9 cellular contexts compared by ENCODE assay signal in the genomic region with DNA sequence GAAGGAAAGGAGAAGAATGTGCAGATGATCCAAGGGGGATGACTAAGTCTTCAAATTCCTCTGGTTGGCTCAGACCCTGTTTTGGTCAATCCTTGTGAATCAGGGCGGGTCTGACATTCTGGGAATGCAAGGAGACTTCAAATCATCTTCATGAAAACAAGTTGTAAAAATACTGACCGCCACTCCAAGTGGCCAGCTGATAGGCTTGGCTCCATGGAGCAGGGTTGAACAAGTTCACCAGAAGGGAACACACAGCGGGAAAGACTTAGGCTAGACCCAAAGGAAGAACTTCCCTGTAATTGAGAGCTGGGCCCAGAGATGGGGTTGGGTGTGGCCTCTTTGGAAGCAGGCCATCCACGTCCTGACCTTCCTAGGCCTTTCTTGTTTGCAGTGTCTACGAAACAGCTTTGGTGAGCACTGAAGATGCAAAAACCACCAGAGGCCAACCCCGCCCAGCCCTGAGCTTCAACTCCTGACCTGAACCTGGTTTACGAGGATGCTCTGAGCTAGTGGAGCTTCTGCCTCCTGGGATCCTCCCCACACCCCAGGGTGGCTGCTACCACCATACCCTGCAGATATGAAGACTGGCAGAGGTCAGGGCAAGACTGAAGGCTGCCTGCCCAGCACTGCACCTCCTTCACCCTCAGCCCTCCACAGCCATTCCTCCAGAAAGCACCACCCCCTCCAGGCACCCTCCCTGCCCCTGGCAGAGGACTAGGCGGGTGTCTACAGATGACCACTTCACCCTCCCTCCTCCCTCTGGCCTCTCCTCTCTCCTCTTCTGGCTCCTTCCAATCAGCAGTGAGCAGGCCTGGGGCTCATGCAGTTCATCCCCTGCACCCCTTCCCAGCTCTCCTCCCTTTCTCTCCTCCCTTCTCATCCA. TPM values are rescaled to one million over a fixed set of nuclear protein-coding genes. Genes with fewer than 3 reads are reported as not detected.
DNase-seq lines count a peak whose midpoint lies in the region; ATAC-seq, FAIRE-seq and TF ChIP-seq lines count a peak whose summit lies in the region.
"Had no signal": no experiment of that assay in that cellular context is flagged by ENCODE, and none has a peak within 500 bp of the region (broad histone marks: within the 10 kb centered on the region; RNA-seq: fewer than 3 reads in every experiment).

No MANE protein-coding gene starts in this region.

- no peaks in the 10 kb centered on the region; the same call in 1 of the 2 replicates for H3K36me3 ChIP-seq in BJ (ENCODE audit: control insufficient read depth, insufficient read depth, low read length)
- H3K36me3 ChIP-seq in SJSA1 = no peaks in the 10 kb centered on the region
- no peaks in the 10 kb centered on the region for H3K36me3 ChIP-seq in pancreas

- 0 out of 2 replicates have a peak, but pooled peaks cover 1% of the 10 kb centered on the region for H3K27me3 ChIP-seq in BJ (ENCODE audit: control insufficient read depth, insufficient read depth, low read length)
- no peaks in the 10 kb centered on the region for H3K27me3 ChIP-seq in SJSA1 (replicated peaks)
- no peaks in the 10 kb centered on the region for H3K27me3 ChIP-seq in pancreas

- WGBS in pancreas, 2 donors = 82 to 86% methylated on average over 8 of the region's 8 CpGs

- intact Hi-C loops in pancreas (cut with DNase I) = no loop called here

- H3K9me3 ChIP-seq in SJSA1 (replicated peaks) (no peaks in the 10 kb centered on the region), pancreas (no peaks in the 10 kb centered on the region)

- H3K27ac ChIP-seq in SJSA1 (peak overlapping the region; percentile 48), pancreas (no peak overlapping the region)
- H3K27ac ChIP-seq: HL-60 had no signal

- peaks cover 17% of the 10 kb centered on the region for H3K4me1 ChIP-seq in SJSA1 (replicated peaks)
- H3K4me1 ChIP-seq in pancreas = no peaks in the 10 kb centered on the region

- CTCF ChIA-PET in BJ (lab: Yijun Ruan, JAX) = interaction anchor here (0.9 to 3.0 kb wide), 6 partner anchors 10 to 111 kb away, joined by 3 to 11 read pairs (median 4); partner anchors contain the start of gene GDPD5

- POLR2A ChIA-PET in BJ (lab: Charles Lee) = interaction anchor here (0.5 to 1.4 kb wide), 2 partner anchors 31 to 64 kb away, joined by 3 to 4 read pairs; no protein-coding TSS in a partner anchor

- DNase-seq in BJ (ENCODE audit: low read depth) (peak; percentile 98), SJSA1 (ENCODE audit: low read depth in 1 of 2, low spot score in 2 of 2) (peak; percentile 65 to 70), fibroblast of peridontal ligament (ENCODE audit: extremely low read depth) (peak; percentile 98), pancreas (no peak), cerebellar nuclear complex (lab: John Stamatoyannopoulos, UW) (no peak)
- DNase-seq in stimulated activated naive CD4-positive, alpha-beta T cell treated with Interleukin-2 at 50 U/mL for 16 hours (lab: John Stamatoyannopoulos, UW) = no peak
- DNase-seq in activated T-cell treated with anti-CD3 and anti-CD28 coated beads, Interleukin-2, amount 50 U/mL, for 1 hour = no peak

- peak in 3 of 4 donors; percentile 35 to 63 (median 62) for ATAC-seq in pancreas
- no peak for ATAC-seq in HG03457 (IDR thresholded peaks at IDR 0.05; ENCODE audit: unreplicated experiment)

- no peak overlapping the region for H3K4me3 ChIP-seq in BJ (ENCODE audit: low read depth, low read length)
- no peak overlapping the region for H3K4me3 ChIP-seq in SJSA1
- H3K4me3 ChIP-seq in pancreas = no peak overlapping the region

- no peak for FAIRE-seq in pancreas (lab: Jason Lieb, UNC)

- TF ChIP-seq CTCF in BJ (IDR thresholded peaks at IDR 0.05; ENCODE audit: insufficient read depth, low read depth, low read length) (no peak), pancreas (IDR thresholded peaks at IDR 0.05) (no peak)

RNA-seq across cellular contexts. Expression of gene GDPD5, which starts 26.1 kb away (rescaled TPM):
- 5.0 and 7.7 TPM in 2 replicates for polyA plus RNA-seq in BJ (2011; rRNA removed)
- polyA minus RNA-seq in BJ (2011; rRNA and poly(A)+ RNA removed) = 12.0 and 14.4 TPM in 2 replicates
- total RNA-seq in SJSA1 (2014; rRNA removed; shearing (Covaris generic)) = 2.5 and 4.9 TPM in 2 replicates
- total RNA-seq in pancreas = 10 to 100 TPM; 24.3 to 72.7 (median 31.8) TPM
- polyA plus RNA-seq in pancreas = 10 to 100 TPM; 33.4 to 92.9 TPM

Comparison
In these comparisons a context has a peak if more than half of its experiments do, and no peak if none do; other contexts are left out.
1. DNase-seq: peak in BJ (single experiment), SJSA1 (2 of 2) and fibroblast of peridontal ligament (single experiment); none in pancreas (0 of 6), cerebellar nuclear complex (0 of 2), stimulated activated naive CD4-positive, alpha-beta T cell treated with Interleukin-2 at 50 U/mL for 16 hours (single experiment) and activated T-cell treated with anti-CD3 and anti-CD28 coated beads, Interleukin-2, amount 50 U/mL, for 1 hour (single experiment).